Comparison of ENCODE assay signal across 10 cellular contexts in the genomic region with DNA sequence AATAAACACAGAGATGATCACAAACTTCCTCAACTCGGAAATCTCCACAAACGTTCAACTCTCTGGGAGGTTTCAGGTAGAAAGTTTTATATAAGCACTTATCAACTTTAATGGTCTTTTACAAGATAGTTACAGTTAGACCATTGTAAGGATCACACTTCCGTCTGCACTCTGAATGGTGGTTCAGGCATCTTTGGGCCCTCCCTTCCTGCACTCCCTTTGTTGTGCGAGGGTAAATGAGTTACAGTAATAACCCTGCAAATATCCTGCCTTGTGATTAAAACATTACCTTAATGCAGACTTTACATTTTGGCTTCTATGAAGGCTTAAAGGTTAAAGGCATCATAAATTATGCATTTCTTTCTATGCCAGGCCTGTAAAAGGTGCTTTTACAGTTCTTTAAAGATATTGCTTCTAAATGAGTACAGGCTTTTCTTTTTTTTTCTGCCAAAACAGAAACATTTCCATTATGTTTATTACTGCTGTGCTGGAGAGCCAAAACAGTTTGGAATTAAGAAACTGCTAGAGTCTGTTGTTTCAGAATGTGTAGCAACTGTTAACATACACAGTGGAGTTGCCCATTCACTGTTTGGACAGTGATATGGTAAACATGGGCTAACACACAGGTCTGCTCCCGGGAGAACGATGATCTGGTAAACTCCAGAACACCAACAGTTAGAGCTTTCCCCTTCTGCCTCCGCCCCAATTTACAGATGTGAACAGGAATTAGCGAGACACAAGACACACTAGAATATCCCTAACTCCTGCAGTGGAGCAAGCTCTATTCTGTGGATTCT. TPM values are rescaled to one million over a fixed set of nuclear protein-coding genes. Genes with fewer than 3 reads are reported as not detected.
DNase-seq lines count a peak whose midpoint lies in the region; TF ChIP-seq lines count a peak whose summit lies in the region.
"Had no signal": no experiment of that assay in that cellular context is flagged by ENCODE, and none has a peak within 500 bp of the region (broad histone marks: within the 10 kb centered on the region; RNA-seq: fewer than 3 reads in every experiment).

No MANE protein-coding gene starts in this region.

- intact Hi-C loops in prostate gland (cut with DNase I): loop anchor here (5.0 to 10.0 kb wide), 3 partner anchors 80 to 143 kb away; a partner anchor contains a TSS
- intact Hi-C loops in activated T-helper 2 cell treated with anti-CD3 and anti-CD28 coated beads, Interferon-gamma antibody, Interleukin-2, Interleukin-4, amounts not matched to agents 10 μg/mL and 5 μg/mL and 100 μg/mL, durations not matched to agents 14 hours and 24 hours and 36 hours (cut with micrococcal nuclease): no loop called here

- H3K9me3 ChIP-seq in ES-I3 (ENCODE audit: control insufficient read depth, insufficient read depth, low read length) (no peaks in the 10 kb centered on the region), Peyer's patch (no peaks in the 10 kb centered on the region), prostate gland (no peaks in the 10 kb centered on the region)

- H3K9me3 Mint-ChIP-seq in glutamatergic neuron (ENCODE audit: unreplicated experiment): peaks cover 6% of the 10 kb centered on the region
- H3K9me3 Mint-ChIP-seq in activated T-helper 2 cell treated with anti-CD3 and anti-CD28 coated beads, Interferon-gamma antibody, Interleukin-2, Interleukin-4, amounts not matched to agents 10 μg/mL and 5 μg/mL and 100 μg/mL, durations not matched to agents 14 hours and 24 hours and 36 hours: no peaks in the 10 kb centered on the region
- H3K9me3 Mint-ChIP-seq: activated CD4-positive, alpha-beta memory T cell treated with anti-CD3 and anti-CD28 coated beads for 36 hours had no signal

- peaks cover 0 to 7% of the 10 kb centered on the region in 2 donors for H3K27me3 ChIP-seq in Peyer's patch
- H3K27me3 ChIP-seq in prostate gland (replicated peaks; ENCODE audit: insufficient read depth): no peaks in the 10 kb centered on the region

- H3K36me3 ChIP-seq in ES-I3 (ENCODE audit: insufficient read depth, low read length) (no peaks in the 10 kb centered on the region), Peyer's patch (no peaks in the 10 kb centered on the region), prostate gland (no peaks in the 10 kb centered on the region)

- H3K36me3 Mint-ChIP-seq in glutamatergic neuron (ENCODE audit: unreplicated experiment): no peaks in the 10 kb centered on the region
- H3K36me3 Mint-ChIP-seq in activated T-helper 2 cell treated with anti-CD3 and anti-CD28 coated beads, Interferon-gamma antibody, Interleukin-2, Interleukin-4, amounts not matched to agents 10 μg/mL and 5 μg/mL and 100 μg/mL, durations not matched to agents 14 hours and 24 hours and 36 hours (ENCODE audit: low read depth): no peaks in the 10 kb centered on the region
- H3K36me3 Mint-ChIP-seq: activated CD4-positive, alpha-beta memory T cell treated with anti-CD3 and anti-CD28 coated beads for 36 hours had no signal

- H3K4me3 ChIP-seq in Peyer's patch (peak overlapping the region in 3 of 4 donors; percentile 12 to 51 (median 49)), prostate gland (peak overlapping the region; percentile 33 to 45)

- 19% methylated on average over 8 of the region's 8 CpGs for WGBS in prostate gland

- peaks cover 20% of the 10 kb centered on the region for H3K4me1 ChIP-seq in ES-I3 (ENCODE audit: insufficient read depth, low read length)
- no peaks in the 10 kb centered on the region for H3K4me1 ChIP-seq in Peyer's patch
- no peaks in the 10 kb centered on the region for H3K4me1 ChIP-seq in prostate gland (replicated peaks)

- TF ChIP-seq CTCF in Peyer's patch (IDR thresholded peaks at IDR 0.05) (no peak), glutamatergic neuron (IDR thresholded peaks at IDR 0.05; ENCODE audit: partially characterized antibody, unreplicated experiment) (no peak), prostate gland (IDR thresholded peaks at IDR 0.05) (no peak)

- H3K4me3 Mint-ChIP-seq in glutamatergic neuron (ENCODE audit: unreplicated experiment): peak overlapping the region; percentile 95
- no peak overlapping the region for H3K4me3 Mint-ChIP-seq in activated T-helper 2 cell treated with anti-CD3 and anti-CD28 coated beads, Interferon-gamma antibody, Interleukin-2, Interleukin-4, amounts not matched to agents 10 μg/mL and 5 μg/mL and 100 μg/mL, durations not matched to agents 14 hours and 24 hours and 36 hours (ENCODE audit: low read depth)
- H3K4me3 Mint-ChIP-seq: activated CD4-positive, alpha-beta memory T cell treated with anti-CD3 and anti-CD28 coated beads for 36 hours had no signal

- H3K9ac ChIP-seq in ES-I3 (ENCODE audit: low read depth, low read length): peak overlapping the region; percentile 70

- no peak for TF ChIP-seq POLR2A in Peyer's patch (IDR thresholded peaks at IDR 0.05)
- TF ChIP-seq POLR2A in prostate gland (IDR thresholded peaks at IDR 0.05): no peak

- peak overlapping the region; percentile 70 for H3K27ac Mint-ChIP-seq in glutamatergic neuron (ENCODE audit: unreplicated experiment)
- H3K27ac Mint-ChIP-seq in activated T-helper 2 cell treated with anti-CD3 and anti-CD28 coated beads, Interferon-gamma antibody, Interleukin-2, Interleukin-4, amounts not matched to agents 10 μg/mL and 5 μg/mL and 100 μg/mL, durations not matched to agents 14 hours and 24 hours and 36 hours: no peak overlapping the region
- H3K27ac Mint-ChIP-seq: activated CD4-positive, alpha-beta memory T cell treated with anti-CD3 and anti-CD28 coated beads for 36 hours had no signal

- H3K27me3 Mint-ChIP-seq in glutamatergic neuron (ENCODE audit: unreplicated experiment): peaks cover 9% of the 10 kb centered on the region
- H3K27me3 Mint-ChIP-seq in activated T-helper 2 cell treated with anti-CD3 and anti-CD28 coated beads, Interferon-gamma antibody, Interleukin-2, Interleukin-4, amounts not matched to agents 10 μg/mL and 5 μg/mL and 100 μg/mL, durations not matched to agents 14 hours and 24 hours and 36 hours (ENCODE audit: low read depth): peaks cover 49% of the 10 kb centered on the region

- no peak for DNase-seq in Peyer's patch
- DNase-seq in glutamatergic neuron: no peak
- no peak for DNase-seq in prostate gland (ENCODE audit: low spot score)
- no peak for DNase-seq in stimulated activated CD4-positive, alpha-beta T cell treated with anti-CD3 and anti-CD28 coated beads, Interleukin-1b, Interleukin-23, amount 100 ng/mL, for 48 hours
- no peak for DNase-seq in activated T-helper 2 cell treated with anti-CD3 and anti-CD28 coated beads, Interferon-gamma antibody, Interleukin-2, Interleukin-4, amounts not matched to agents 10 μg/mL and 5 μg/mL and 100 μg/mL, durations not matched to agents 14 hours and 24 hours and 36 hours (ENCODE audit: low spot score)
- no peak for DNase-seq in DMS 273 treated with DMSO at 0.1 percent for 48 hours (lab: John Stamatoyannopoulos, UW)
- DNase-seq in amygdala (lab: John Stamatoyannopoulos, UW): no peak
- DNase-seq: activated CD4-positive, alpha-beta memory T cell treated with anti-CD3 and anti-CD28 coated beads for 36 hours; GDM1 had no signal

- peak overlapping the region in 2 of 4 donors; percentile 47 to 60 for H3K27ac ChIP-seq in Peyer's patch
- H3K27ac ChIP-seq in prostate gland: peak overlapping the region; percentile 56 to 72

- H3K4me1 Mint-ChIP-seq in glutamatergic neuron (ENCODE audit: low read depth, unreplicated experiment): peaks cover 22% of the 10 kb centered on the region
- H3K4me1 Mint-ChIP-seq in activated T-helper 2 cell treated with anti-CD3 and anti-CD28 coated beads, Interferon-gamma antibody, Interleukin-2, Interleukin-4, amounts not matched to agents 10 μg/mL and 5 μg/mL and 100 μg/mL, durations not matched to agents 14 hours and 24 hours and 36 hours (ENCODE audit: low read depth): no peaks in the 10 kb centered on the region

RNA-seq across cellular contexts. Expression of a gene that starts 1.1 kb away (rescaled TPM):
- total RNA-seq in Peyer's patch (10 to 100 TPM; 15.6 to 37.8 (median 26.1) TPM), glutamatergic neuron (ENCODE audit: unreplicated experiment) (63.8 TPM), prostate gland (10 to 100 TPM; 58.6 to 78.9 TPM)
- 0.27 and 0.53 TPM in 2 replicates for total RNA-seq in activated T-helper 2 cell treated with anti-CD3 and anti-CD28 coated beads, Interferon-gamma antibody, Interleukin-2, Interleukin-4, amounts not matched to agents 10 μg/mL and 5 μg/mL and 100 μg/mL, durations not matched to agents 14 hours and 24 hours and 36 hours

Comparison
In these comparisons a context has a peak if more than half of its experiments do, and no peak if none do; other contexts are left out.
1. RNA of a gene that starts 1.1 kb away (total RNA-seq): 58.6 to 78.9 TPM in prostate gland, 63.8 TPM in glutamatergic neuron (single experiment) and 15.6 to 37.8 TPM in Peyer's patch; 0.27 to 0.53 TPM in activated T-helper 2 cell treated with anti-CD3 and anti-CD28 coated beads, Interferon-gamma antibody, Interleukin-2, Interleukin-4, amounts not matched to agents 10 μg/mL and 5 μg/mL and 100 μg/mL, durations not matched to agents 14 hours and 24 hours and 36 hours; every median in the first group is over 10 times any median in the second.